Comparison of ENCODE assay signal across 16 cellular contexts in the genomic region with DNA sequence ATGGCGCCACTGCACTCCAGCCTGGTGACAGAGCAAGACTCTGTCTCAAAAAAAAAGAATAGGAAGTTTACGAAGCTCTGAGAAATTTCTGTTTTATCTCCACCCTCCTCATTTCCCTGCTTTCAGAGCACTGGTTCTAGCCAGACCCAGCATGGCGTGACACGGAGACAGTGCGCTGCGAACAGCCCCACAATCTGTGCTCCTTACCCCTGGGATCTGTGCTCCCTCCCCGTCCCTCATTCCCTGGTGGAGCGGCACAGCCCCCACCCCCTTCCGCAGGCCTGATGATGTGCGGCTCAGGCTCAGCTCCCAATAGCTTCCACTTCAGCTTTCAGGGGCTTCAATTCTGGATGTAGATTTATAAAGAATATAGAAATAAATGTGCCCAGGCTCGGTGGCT. TPM values are rescaled to one million over a fixed set of nuclear protein-coding genes. Genes with fewer than 3 reads are reported as not detected.
A peak's percentile ranks its signal among the peaks of the same experiment; 100 is the strongest.
DNase-seq lines count a peak whose midpoint lies in the region; ATAC-seq and TF ChIP-seq lines count a peak whose summit lies in the region.
"Had no signal": no experiment of that assay in that cellular context is flagged by ENCODE, and none has a peak within 500 bp of the region (broad histone marks: within the 10 kb centered on the region; RNA-seq: fewer than 3 reads in every experiment).

No MANE protein-coding gene starts in this region.

- H3K9me3 ChIP-seq in spleen: peaks cover 0 to 9% (median 0%) of the 10 kb centered on the region in 8 donors

- no peaks in the 10 kb centered on the region for H3K27me3 ChIP-seq in spleen (replicated peaks in 1 of 7)
- H3K27me3 ChIP-seq: BLaER1 treated with 17β-estradiol and CSF1 and Interleukin-3, amounts not matched to agents 10 nM and 100 nM had no signal

- H3K4me3 ChIP-seq in spleen: no peak overlapping the region
- H3K4me3 ChIP-seq: BLaER1 treated with 17β-estradiol and CSF1 and Interleukin-3, amounts not matched to agents 10 nM and 100 nM; GM23248 had no signal

- intact Hi-C loops in spleen (cut with DNase I; ENCODE audit: low total_unique reads): no loop called here

- H3K27ac Mint-ChIP-seq in stimulated activated naive CD8-positive, alpha-beta T cell treated with anti-CD3 and anti-CD28 coated beads, Interleukin-15, amount 100 ng/mL, for 72 hours: peak overlapping the region; percentile 44 to 46

- 89 to 95% (median 90%) methylated on average over 10 to 11 of the region's 11 CpGs for WGBS in spleen, 5 donors

- DNase-seq in activated effector memory CD4-positive, alpha-beta T cell treated with anti-CD3 and anti-CD28 coated beads, Interleukin-2, amount 50 U/mL, for 16 hours: peak; percentile 57
- DNase-seq in activated effector memory CD4-positive, alpha-beta T cell treated with Interleukin-2 at 50 U/mL for 16 hours: no peak
- no peak for DNase-seq in stimulated activated naive CD8-positive, alpha-beta T cell treated with anti-CD3 and anti-CD28 coated beads, Interleukin-15, amount 100 ng/mL, for 72 hours
- DNase-seq in stimulated activated naive CD8-positive, alpha-beta T cell treated with anti-CD3 and anti-CD28 coated beads, Interleukin-15, Interleukin-2, amounts not matched to agents 100 U/mL and 50 U/mL, for 24 hours: no peak
- DNase-seq in spleen (peak; percentile 40), mesenteric fat pad (ENCODE audit: low spot score) (no peak)
- DNase-seq: ACHN; CD4-positive, CD25-positive, alpha-beta regulatory T cell; DMS53; GF-D8; GM23248 had no signal

- no peak for ATAC-seq in stimulated activated naive CD8-positive, alpha-beta T cell treated with anti-CD3 and anti-CD28 coated beads, Interleukin-15, amount 100 ng/mL, for 72 hours
- ATAC-seq in stimulated activated naive CD8-positive, alpha-beta T cell treated with anti-CD3 and anti-CD28 coated beads, Interleukin-15, Interleukin-2, amounts not matched to agents 100 U/mL and 50 U/mL, for 24 hours: no peak
- no peak for ATAC-seq in GM19455 (IDR thresholded peaks at IDR 0.05; ENCODE audit: unreplicated experiment)
- no peak for ATAC-seq in GM21786 (IDR thresholded peaks at IDR 0.05; ENCODE audit: unreplicated experiment)
- ATAC-seq: HCT116 had no signal

- H3K4me3 Mint-ChIP-seq in stimulated activated naive CD8-positive, alpha-beta T cell treated with anti-CD3 and anti-CD28 coated beads, Interleukin-15, amount 100 ng/mL, for 72 hours: no peak overlapping the region

- H3K4me1 ChIP-seq in spleen: peaks cover 0 to 16% (median 3%) of the 10 kb centered on the region in 6 donors
- H3K4me1 ChIP-seq: BLaER1 treated with 17β-estradiol and CSF1 and Interleukin-3, amounts not matched to agents 10 nM and 100 nM had no signal

- TF ChIP-seq POLR2A in spleen (IDR thresholded peaks at IDR 0.05): no peak

- H3K36me3 ChIP-seq in spleen: peaks cover 20 to 97% (median 94%) of the 10 kb centered on the region in 6 donors

- H3K4me1 Mint-ChIP-seq in stimulated activated naive CD8-positive, alpha-beta T cell treated with anti-CD3 and anti-CD28 coated beads, Interleukin-15, amount 100 ng/mL, for 72 hours: no peaks in the 10 kb centered on the region

- H3K27me3 Mint-ChIP-seq in stimulated activated naive CD8-positive, alpha-beta T cell treated with anti-CD3 and anti-CD28 coated beads, Interleukin-15, amount 100 ng/mL, for 72 hours: no peaks in the 10 kb centered on the region
- H3K27me3 Mint-ChIP-seq: CD4-positive, CD25-positive, alpha-beta regulatory T cell had no signal

- H3K27ac ChIP-seq in spleen: no peak overlapping the region
- H3K27ac ChIP-seq: BLaER1 treated with 17β-estradiol and CSF1 and Interleukin-3, amounts not matched to agents 10 nM and 100 nM; GM23248; HL-60 had no signal

- no peak for TF ChIP-seq CTCF in spleen (IDR thresholded peaks at IDR 0.05 in 8 of 11, conservative IDR thresholded peaks at IDR 0.05 in 3 of 11)

- H3K9me3 Mint-ChIP-seq in stimulated activated naive CD8-positive, alpha-beta T cell treated with anti-CD3 and anti-CD28 coated beads, Interleukin-15, amount 100 ng/mL, for 72 hours: peaks cover 0 to 10% of the 10 kb centered on the region in 2 donors
- H3K9me3 Mint-ChIP-seq: CD4-positive, CD25-positive, alpha-beta regulatory T cell had no signal

RNA-seq across cellular contexts. Expression of gene ENDOV, which starts 56.1 kb away (rescaled TPM):
- total RNA-seq in spleen (10 to 100 TPM; 20.3 to 47.4 (median 29.0) TPM), mesenteric fat pad (10.5 TPM)
- polyA plus RNA-seq in spleen: 10 to 100 TPM in 2 of 3 donors, 1 to 10 TPM in 1; 9.7 to 22.2 (median 18.9) TPM

Comparison
In these comparisons a context has a peak if more than half of its experiments do, and no peak if none do; other contexts are left out.
1. DNase-seq: peak in activated effector memory CD4-positive, alpha-beta T cell treated with anti-CD3 and anti-CD28 coated beads, Interleukin-2, amount 50 U/mL, for 16 hours (single experiment) and spleen (single experiment); none in activated effector memory CD4-positive, alpha-beta T cell treated with Interleukin-2 at 50 U/mL for 16 hours (single experiment), stimulated activated naive CD8-positive, alpha-beta T cell treated with anti-CD3 and anti-CD28 coated beads, Interleukin-15, amount 100 ng/mL, for 72 hours (0 of 2), stimulated activated naive CD8-positive, alpha-beta T cell treated with anti-CD3 and anti-CD28 coated beads, Interleukin-15, Interleukin-2, amounts not matched to agents 100 U/mL and 50 U/mL, for 24 hours (single experiment) and mesenteric fat pad (single experiment).